Comparison of ENCODE assay signal across 9 cellular contexts in the genomic region with DNA sequence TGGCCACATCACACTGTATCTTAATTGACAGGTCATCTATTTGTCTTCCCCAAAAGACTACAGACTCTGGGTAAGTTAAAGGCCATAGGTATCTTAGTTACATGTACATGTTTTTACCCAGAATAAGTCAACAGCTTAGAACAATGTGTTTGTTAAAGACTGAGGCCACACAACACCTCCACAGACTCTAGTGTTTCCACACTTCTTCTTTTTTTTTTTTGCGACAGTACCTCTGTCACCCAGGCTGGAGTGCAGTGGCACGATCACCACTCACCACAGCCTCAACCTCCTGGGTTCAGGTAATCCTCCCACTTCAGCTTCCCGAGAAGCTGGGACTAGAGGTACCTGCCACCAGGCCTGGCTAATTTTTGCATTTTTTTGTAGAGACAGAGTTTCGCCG. TPM values are rescaled to one million over a fixed set of nuclear protein-coding genes. Genes with fewer than 3 reads are reported as not detected.
DNase-seq lines count a peak whose midpoint lies in the region; ATAC-seq, FAIRE-seq and TF ChIP-seq lines count a peak whose summit lies in the region.
"Had no signal": no experiment of that assay in that cellular context is flagged by ENCODE, and none has a peak within 500 bp of the region (broad histone marks: within the 10 kb centered on the region; RNA-seq: fewer than 3 reads in every experiment).

No MANE protein-coding gene starts in this region.

- H3K9ac ChIP-seq in iPS-15b (ENCODE audit: low read depth, low read length), result no peak overlapping the region

- FAIRE-seq in HTR-8/SVneo (lab: Jason Lieb, UNC), result no peak
- no peak for FAIRE-seq in RCC 7860 (lab: Jason Lieb, UNC)

- H3K4me1 ChIP-seq in iPS-15b (ENCODE audit: control insufficient read depth, insufficient read depth, low read length), result no peaks in the 10 kb centered on the region
- peaks cover 20% of the 10 kb centered on the region for H3K4me1 ChIP-seq in upper lobe of right lung

- H3K9me3 ChIP-seq in iPS-15b (ENCODE audit: control insufficient read depth, insufficient read depth, low read length) (no peaks in the 10 kb centered on the region), upper lobe of right lung (no peaks in the 10 kb centered on the region)

- TF ChIP-seq CTCF in natural killer cell (IDR thresholded peaks at IDR 0.05) (no peak), VCaP (conservative IDR thresholded peaks at IDR 0.05) (no peak), upper lobe of right lung (IDR thresholded peaks at IDR 0.05) (no peak)

- H3K36me3 Mint-ChIP-seq in natural killer cell treated with Interleukin-12 subunit alpha and Interleukin-12 subunit beta and Interleukin-15 and Interleukin-18, amount 100 ng/mL, for 72 hours, result peaks cover 14% of the 10 kb centered on the region
- H3K36me3 Mint-ChIP-seq in natural killer cell, result no peaks in the 10 kb centered on the region

- H3K4me3 Mint-ChIP-seq in natural killer cell treated with Interleukin-12 subunit alpha and Interleukin-12 subunit beta and Interleukin-15 and Interleukin-18, amount 100 ng/mL, for 72 hours, result peak overlapping the region; percentile 98
- H3K4me3 Mint-ChIP-seq in natural killer cell, result no peak overlapping the region

- H3K27me3 ChIP-seq in iPS-15b (ENCODE audit: control insufficient read depth, insufficient read depth, low read length), result no peaks in the 10 kb centered on the region
- no peaks in the 10 kb centered on the region for H3K27me3 ChIP-seq in upper lobe of right lung

- H3K27ac ChIP-seq in VCaP, result peak overlapping the region; percentile 99
- H3K27ac ChIP-seq in upper lobe of right lung, result no peak overlapping the region

- ATAC-seq in natural killer cell treated with Interleukin-12 subunit alpha and Interleukin-12 subunit beta and Interleukin-15 and Interleukin-18, amount 100 ng/mL, for 72 hours, result no peak
- ATAC-seq in natural killer cell (no peak), upper lobe of right lung (no peak)

- intact Hi-C loops in natural killer cell (cut with micrococcal nuclease), result loop anchor here (5.0 kb wide), 3 partner anchors 231 to 361 kb away; a partner anchor contains a TSS
- intact Hi-C loops in upper lobe of right lung (cut with DNase I), result no loop called here

- H3K4me3 ChIP-seq in iPS-15b (ENCODE audit: low read depth, low read length) (peak overlapping the region; percentile 81), upper lobe of right lung (peak overlapping the region; percentile 76)

- H3K27ac Mint-ChIP-seq in natural killer cell treated with Interleukin-12 subunit alpha and Interleukin-12 subunit beta and Interleukin-15 and Interleukin-18, amount 100 ng/mL, for 72 hours, result peak overlapping the region in 1 of 2 donors; percentile 91
- no peak overlapping the region for H3K27ac Mint-ChIP-seq in natural killer cell

- H3K9me3 Mint-ChIP-seq in natural killer cell treated with Interleukin-12 subunit alpha and Interleukin-12 subunit beta and Interleukin-15 and Interleukin-18, amount 100 ng/mL, for 72 hours, result no peaks in the 10 kb centered on the region
- H3K9me3 Mint-ChIP-seq in natural killer cell, result no peaks in the 10 kb centered on the region
- H3K9me3 Mint-ChIP-seq: central memory CD8-positive, alpha-beta T cell had no signal

- H3K4me1 Mint-ChIP-seq in natural killer cell treated with Interleukin-12 subunit alpha and Interleukin-12 subunit beta and Interleukin-15 and Interleukin-18, amount 100 ng/mL, for 72 hours (ENCODE audit: low read depth in 2 of 2), result peaks cover 29 to 30% of the 10 kb centered on the region in 2 donors
- H3K4me1 Mint-ChIP-seq in natural killer cell, result peaks cover 23 to 35% of the 10 kb centered on the region in 2 donors

- H3K36me3 ChIP-seq in iPS-15b (ENCODE audit: control insufficient read depth, insufficient read depth, low read length), result peaks cover 6% of the 10 kb centered on the region
- H3K36me3 ChIP-seq in upper lobe of right lung, result peaks cover 31% of the 10 kb centered on the region

- H3K27me3 Mint-ChIP-seq in natural killer cell treated with Interleukin-12 subunit alpha and Interleukin-12 subunit beta and Interleukin-15 and Interleukin-18, amount 100 ng/mL, for 72 hours, result no peaks in the 10 kb centered on the region
- H3K27me3 Mint-ChIP-seq in natural killer cell (ENCODE audit: low read depth in 2 of 2), result no peaks in the 10 kb centered on the region
- H3K27me3 Mint-ChIP-seq: central memory CD8-positive, alpha-beta T cell had no signal

- DNase-seq in natural killer cell treated with Interleukin-12 subunit alpha and Interleukin-12 subunit beta and Interleukin-15 and Interleukin-18, amount 100 ng/mL, for 72 hours (ENCODE audit: low spot score), result no peak
- no peak for DNase-seq in natural killer cell
- DNase-seq in upper lobe of right lung, result no peak
- no peak for DNase-seq in HTR-8/SVneo (ENCODE audit: insufficient read length, low spot score)
- no peak for DNase-seq in NCI-H2029 (lab: John Stamatoyannopoulos, UW)
- no peak for DNase-seq in RCC 7860 (ENCODE audit: low spot score)

RNA-seq across cellular contexts. Expression of a gene that starts 1.3 kb away (rescaled TPM):
- total RNA-seq in natural killer cell treated with Interleukin-12 subunit alpha and Interleukin-12 subunit beta and Interleukin-15 and Interleukin-18, amount 100 ng/mL, for 72 hours, result 10 to 100 TPM; 34.9 to 39.9 TPM
- 10 to 100 TPM in 1 of 3 donors, 1 to 10 TPM in 2; 4.7 to 10.4 (median 6.1) TPM for total RNA-seq in natural killer cell
- total RNA-seq in upper lobe of right lung, result 25.5 TPM

RNA-seq across cellular contexts. Expression of a gene that starts 1.9 kb away (rescaled TPM):
- total RNA-seq in natural killer cell treated with Interleukin-12 subunit alpha and Interleukin-12 subunit beta and Interleukin-15 and Interleukin-18, amount 100 ng/mL, for 72 hours, result 10 to 100 TPM; 13.4 to 26.6 TPM
- total RNA-seq in natural killer cell, result 1 to 10 TPM; 3.1 to 4.7 (median 3.8) TPM
- 3.1 TPM for total RNA-seq in upper lobe of right lung

RNA-seq across cellular contexts. Expression of a gene that starts 16.7 kb away (rescaled TPM):
- total RNA-seq in natural killer cell treated with Interleukin-12 subunit alpha and Interleukin-12 subunit beta and Interleukin-15 and Interleukin-18, amount 100 ng/mL, for 72 hours, result 100 to 1,000 TPM; 208 to 356 TPM
- 100 to 1,000 TPM; 298 to 344 (median 311) TPM for total RNA-seq in natural killer cell
- 238 TPM for total RNA-seq in upper lobe of right lung

RNA-seq across cellular contexts. Expression of a gene that starts 35.1 kb away (rescaled TPM):
- 100 to 1,000 TPM; 105 to 120 TPM for total RNA-seq in natural killer cell treated with Interleukin-12 subunit alpha and Interleukin-12 subunit beta and Interleukin-15 and Interleukin-18, amount 100 ng/mL, for 72 hours
- total RNA-seq in natural killer cell (100 to 1,000 TPM in 1 of 3 donors, 10 to 100 TPM in 2; 94.3 to 115 (median 99.6) TPM), upper lobe of right lung (99.0 TPM)

RNA-seq across cellular contexts. Expression of a gene that starts 35.3 kb away (rescaled TPM):
- under 1 TPM; 0.45 to 0.62 TPM for total RNA-seq in natural killer cell treated with Interleukin-12 subunit alpha and Interleukin-12 subunit beta and Interleukin-15 and Interleukin-18, amount 100 ng/mL, for 72 hours
- total RNA-seq in natural killer cell (1 to 10 TPM in 1 of 3 donors, under 1 TPM in 2; 0.18 to 1.8 (median 0.91) TPM), upper lobe of right lung (1.8 TPM)
